In genomic region chr12:6620137-6620884, GRCh38 we compare ENCODE assay signal across 9 cellular contexts. TPM values are rescaled to one million over a fixed set of nuclear protein-coding genes. Genes with fewer than 3 reads are reported as not detected.
A peak's percentile ranks its signal among the peaks of the same experiment; 100 is the strongest.
DNase-seq lines count a peak whose midpoint lies in the region; ATAC-seq and TF ChIP-seq lines count a peak whose summit lies in the region.
"Had no signal": no experiment of that assay in that cellular context is flagged by ENCODE, and none has a peak within 500 bp of the region (broad histone marks: within the 10 kb centered on the region; RNA-seq: fewer than 3 reads in every experiment).

No MANE protein-coding gene starts in this region.

- H4K5ac ChIP-seq in IMR-90 (ENCODE audit: low read depth, low read length), result no peak overlapping the region

- 58% methylated on average over 46 of the region's 88 CpGs; no CpG with 5 or more reads in 1 of the 2 experiments for WGBS in IMR-90 (ENCODE audit: extremely low coverage in 2 of 2, insufficient read length in 1 of 2), 2 experiments

- H3K4me1 ChIP-seq in IMR-90 (ENCODE audit: control insufficient read depth, insufficient read depth, low read length), result no peaks in the 10 kb centered on the region; the same call in 1 of the 2 replicates
- no peaks in the 10 kb centered on the region for H3K4me1 ChIP-seq in iPS-18a (ENCODE audit: control insufficient read depth, low read depth, low read length)

- peak overlapping the region; percentile 78 for H2AK9ac ChIP-seq in IMR-90 (replicated peaks; ENCODE audit: low read depth, low read length, poor library complexity)

- H3K9me1 ChIP-seq in IMR-90 (ENCODE audit: insufficient read depth, low read length), result no peaks in the 10 kb centered on the region

- no peaks in the 10 kb centered on the region for H3K36me3 ChIP-seq in IMR-90 (ENCODE audit: control insufficient read depth, insufficient read depth, low read length)
- no peaks in the 10 kb centered on the region for H3K36me3 ChIP-seq in iPS-18a (ENCODE audit: control insufficient read depth, low read depth, low read length)

- H4K91ac ChIP-seq in IMR-90 (ENCODE audit: insufficient read depth, low read depth, low read length), result no peak overlapping the region

- H3K23ac ChIP-seq in IMR-90 (ENCODE audit: low read depth, low read length), result no peak overlapping the region

- no peak overlapping the region for H4K8ac ChIP-seq in IMR-90 (ENCODE audit: low read depth in 2 of 2, low read length in 2 of 2)

- H2BK5ac ChIP-seq in IMR-90 (ENCODE audit: low read depth, low read length, poor library complexity, severe bottlenecking), result no peak overlapping the region

- no peak overlapping the region for H3K4ac ChIP-seq in IMR-90 (ENCODE audit: low read depth, low read length)

- H3K56ac ChIP-seq in IMR-90 (ENCODE audit: extremely low read depth, insufficient read depth, low read length), result no peak overlapping the region

- H4K20me1 ChIP-seq in IMR-90 (ENCODE audit: insufficient read depth, low read length), result no peaks in the 10 kb centered on the region

- TF ChIP-seq POLR2A in IMR-90 (IDR thresholded peaks at IDR 0.05; ENCODE audit: low read depth, low read length), result no peak

- H3K27me3 ChIP-seq in IMR-90 (ENCODE audit: control insufficient read depth, insufficient read depth, low read length) (no peaks in the 10 kb centered on the region), iPS-18a (ENCODE audit: control insufficient read depth, insufficient read depth, low read length) (peaks cover 28% of the 10 kb centered on the region)

- dilution Hi-C loops in IMR-90 (cut with HindIII; ENCODE audit: low sequenced_read_pairs, unreplicated experiment), result no loop called here

- peak; percentile 41 for TF ChIP-seq CTCF in IMR-90 (conservative IDR thresholded peaks at IDR 0.05; ENCODE audit: low read depth, low read length)

- DNase-seq in IMR-90, result no peak
- DNase-seq in amniotic epithelial cell (ENCODE audit: low read depth), result peak; percentile 47
- DNase-seq in stimulated activated CD4-positive, alpha-beta T cell treated with anti-CD3 and anti-CD28 coated beads, Interleukin-4, amount 100 ng/mL, for 24 hours, result peak; percentile 61

- H3K9ac ChIP-seq in IMR-90 (ENCODE audit: low read depth, low read length), result no peak overlapping the region
- no peak overlapping the region for H3K9ac ChIP-seq in iPS-18a (ENCODE audit: low read length)

- H3K9me3 ChIP-seq in IMR-90 (ENCODE audit: control insufficient read depth, insufficient read depth, low read length), result no peaks in the 10 kb centered on the region
- H3K9me3 ChIP-seq in iPS-18a (ENCODE audit: control insufficient read depth, low read depth, low read length), result no peaks in the 10 kb centered on the region

- H2BK20ac ChIP-seq in IMR-90 (ENCODE audit: low read depth, low read length), result no peak overlapping the region

- intact Hi-C loops in IMR-90 (cut with micrococcal nuclease), result no loop called here

- H3K4me3 ChIP-seq in IMR-90 (ENCODE audit: insufficient read depth, low read depth, low read length), result no peak overlapping the region
- H3K4me3 ChIP-seq in iPS-18a (ENCODE audit: low read length), result peak overlapping the region; percentile 29

- ATAC-seq in IMR-90 (ENCODE audit: low read depth) (no peak), HG03196 (IDR thresholded peaks at IDR 0.05; ENCODE audit: unreplicated experiment) (no peak), HG03097 (IDR thresholded peaks at IDR 0.05; ENCODE audit: low FRiP score, unreplicated experiment) (no peak), HG03039 (IDR thresholded peaks at IDR 0.05; ENCODE audit: unreplicated experiment) (no peak), HG02970 (IDR thresholded peaks at IDR 0.05; ENCODE audit: low FRiP score, unreplicated experiment) (no peak)
- ATAC-seq: HCT116 had no signal

- H3K14ac ChIP-seq in IMR-90 (replicated peaks; ENCODE audit: low read depth, low read length), result no peak overlapping the region

- no peak overlapping the region for H3K18ac ChIP-seq in IMR-90 (ENCODE audit: low read depth, low read length)

- H3K79me1 ChIP-seq in IMR-90 (ENCODE audit: low read depth in 1 of 2, low read length in 2 of 2), result no peaks in the 10 kb centered on the region

- CTCF ChIA-PET in IMR-90 (lab: Yijun Ruan, JAX), result no interaction called here

- no peak overlapping the region for H2AK5ac ChIP-seq in IMR-90 (ENCODE audit: low read depth, low read length)

- H2BK15ac ChIP-seq in IMR-90 (ENCODE audit: low read depth, low read length), result no peak overlapping the region

- no peak overlapping the region for H3K27ac ChIP-seq in IMR-90 (ENCODE audit: insufficient read depth, low read length)
- H3K27ac ChIP-seq in iPS-18a (ENCODE audit: low read length), result no peak overlapping the region

- no peak overlapping the region for H2BK120ac ChIP-seq in IMR-90 (ENCODE audit: low read depth, low read length)

- TF ChIP-seq RAD21 in IMR-90 (IDR thresholded peaks at IDR 0.05; ENCODE audit: low read length), result peak; percentile 18

- H2AFZ ChIP-seq in IMR-90 (replicated peaks; ENCODE audit: low read length, poor library complexity), result peak overlapping the region; percentile 86

- in situ Hi-C loops in IMR-90 (cut with MboI; ENCODE audit: low sequenced_read_pairs), result no loop called here

- POLR2A ChIA-PET in IMR-90 (lab: Charles Lee; ENCODE audit: unreplicated experiment), result no interaction called here

- BruUV-seq in IMR-90 (replicated peaks; lab: Mats Ljungman, UMichigan), result no TSS peak

- no peak overlapping the region for H3K4me2 ChIP-seq in IMR-90 (ENCODE audit: low read depth, low read length)

TF ChIP-seq in IMR-90, 13 proteins besides CTCF, POLR2A, EP300 and RAD21:
- TF ChIP-seq CHD1 (IDR thresholded peaks at IDR 0.05; ENCODE audit: low read depth, low read length) (no peak), MAFK (IDR thresholded peaks at IDR 0.05; ENCODE audit: low read depth, low read length) (no peak), SMC3 (IDR thresholded peaks at IDR 0.05; ENCODE audit: low read depth, low read length) (0 out of 2 replicates have a peak, but pooled peaks have one; percentile 12)

RNA-seq across cellular contexts. Expression of gene CHD4, which starts 13.1 kb away (rescaled TPM):
- total RNA-seq in IMR-90 (2012; rRNA removed), result 262 and 279 TPM in 2 replicates
- polyA plus RNA-seq in IMR-90 (2012; rRNA removed), result 99.8 and 116 TPM in 2 replicates
- polyA plus RNA-seq in IMR-90 (2012; cell fraction: cytosol; rRNA removed), result 56.6 and 65.1 TPM in 2 replicates
- 126 and 164 TPM in 2 replicates for polyA plus RNA-seq in IMR-90 (2012; cell fraction: nucleus; rRNA removed; ENCODE audit: low replicate concordance)

RNA-seq across cellular contexts. Expression of gene LPAR5, which starts 15.4 kb away (rescaled TPM):
- total RNA-seq in IMR-90 (2012; rRNA removed), result not detected in 2 replicates
- polyA plus RNA-seq in IMR-90 (2012; rRNA removed), result not detected in 2 replicates
- polyA plus RNA-seq in IMR-90 (2012; cell fraction: cytosol; rRNA removed), result 0.01 TPM in 1 of 2 replicates, not detected in the other
- not detected in 2 replicates for polyA plus RNA-seq in IMR-90 (2012; cell fraction: nucleus; rRNA removed; ENCODE audit: low replicate concordance)

RNA-seq across cellular contexts. Expression of gene ACRBP, which starts 26.9 kb away (rescaled TPM):
- total RNA-seq in IMR-90 (2012; rRNA removed), result not detected in 2 replicates
- 0.27 and 0.38 TPM in 2 replicates for polyA plus RNA-seq in IMR-90 (2012; rRNA removed)
- 0.15 and 1.9 TPM in 2 replicates for polyA plus RNA-seq in IMR-90 (2012; cell fraction: cytosol; rRNA removed)
- polyA plus RNA-seq in IMR-90 (2012; cell fraction: nucleus; rRNA removed; ENCODE audit: low replicate concordance), result 0.88 and 1.2 TPM in 2 replicates

RNA-seq across cellular contexts. Expression of gene ING4, which starts 42.6 kb away (rescaled TPM):
- total RNA-seq in IMR-90 (2012; rRNA removed), result 22.0 and 25.3 TPM in 2 replicates
- 31.1 and 47.5 TPM in 2 replicates for polyA plus RNA-seq in IMR-90 (2012; rRNA removed)
- polyA plus RNA-seq in IMR-90 (2012; cell fraction: cytosol; rRNA removed), result 23.4 and 26.9 TPM in 2 replicates
- polyA plus RNA-seq in IMR-90 (2012; cell fraction: nucleus; rRNA removed; ENCODE audit: low replicate concordance), result 64.9 and 157 TPM in 2 replicates

RNA-seq across cellular contexts. Expression of gene NOP2, which starts 52.2 kb away (rescaled TPM):
- 32.5 and 35.8 TPM in 2 replicates for total RNA-seq in IMR-90 (2012; rRNA removed)
- polyA plus RNA-seq in IMR-90 (2012; rRNA removed), result 49.9 and 51.7 TPM in 2 replicates
- 11.8 and 18.6 TPM in 2 replicates for polyA plus RNA-seq in IMR-90 (2012; cell fraction: cytosol; rRNA removed)
- polyA plus RNA-seq in IMR-90 (2012; cell fraction: nucleus; rRNA removed; ENCODE audit: low replicate concordance), result 170 and 206 TPM in 2 replicates
